In genomic region chr13:75566658-75567057, GRCh38 we compare ENCODE assay signal across 10 cellular contexts. TPM values are rescaled to one million over a fixed set of nuclear protein-coding genes. Genes with fewer than 3 reads are reported as not detected.
A peak's percentile ranks its signal among the peaks of the same experiment; 100 is the strongest.
DNase-seq lines count a peak whose midpoint lies in the region; ATAC-seq, FAIRE-seq and TF ChIP-seq lines count a peak whose summit lies in the region.
"Had no signal": no experiment of that assay in that cellular context is flagged by ENCODE, and none has a peak within 500 bp of the region (broad histone marks: within the 10 kb centered on the region; RNA-seq: fewer than 3 reads in every experiment).

No MANE protein-coding gene starts in this region.

- no peak overlapping the region for H4K8ac ChIP-seq in mesenchymal stem cell (ENCODE audit: low read length)

- H3K4me1 Mint-ChIP-seq in CD8-positive, alpha-beta memory T cell, result peaks cover 0 to 5% (median 0%) of the 10 kb centered on the region in 3 donors
- H3K4me1 Mint-ChIP-seq in natural killer cell treated with Interleukin-12 subunit alpha and Interleukin-12 subunit beta and Interleukin-15 and Interleukin-18, amount 100 ng/mL, for 72 hours (ENCODE audit: low read depth in 2 of 2), result no peaks in the 10 kb centered on the region

- no peaks in the 10 kb centered on the region for H3K4me1 ChIP-seq in DOHH2 (ENCODE audit: control insufficient read depth, low read length)
- no peaks in the 10 kb centered on the region for H3K4me1 ChIP-seq in mesenchymal stem cell (ENCODE audit: control insufficient read depth, insufficient read depth, low read depth, low read length)
- H3K4me1 ChIP-seq in CD8-positive, alpha-beta memory T cell (ENCODE audit: insufficient read depth, low read length), result no peaks in the 10 kb centered on the region

- no peak overlapping the region for H3K14ac ChIP-seq in mesenchymal stem cell (ENCODE audit: low read length in 2 of 2)

- no peaks in the 10 kb centered on the region for H3K79me2 ChIP-seq in DOHH2 (ENCODE audit: control insufficient read depth, low read length)

- H3F3A ChIP-seq in DOHH2 (ENCODE audit: control insufficient read depth, insufficient read depth), result peaks cover 6% of the 10 kb centered on the region; the same call in 1 of the 2 replicates

- H3K9me2 ChIP-seq in DOHH2 (replicated peaks; ENCODE audit: control insufficient read depth, low read length), result no peaks in the 10 kb centered on the region

- no peak overlapping the region for H2AFZ ChIP-seq in mesenchymal stem cell (ENCODE audit: low read depth, low read length)

- H3K4me2 ChIP-seq in DOHH2 (ENCODE audit: low read length), result no peak overlapping the region
- no peak overlapping the region for H3K4me2 ChIP-seq in mesenchymal stem cell (ENCODE audit: low read length, poor library complexity, severe bottlenecking)

- no peaks in the 10 kb centered on the region for H3K9me3 Mint-ChIP-seq in CD8-positive, alpha-beta memory T cell
- H3K9me3 Mint-ChIP-seq in natural killer cell treated with Interleukin-12 subunit alpha and Interleukin-12 subunit beta and Interleukin-15 and Interleukin-18, amount 100 ng/mL, for 72 hours, result no peaks in the 10 kb centered on the region
- H3K9me3 Mint-ChIP-seq: activated CD4-positive, alpha-beta T cell treated with anti-CD3 and anti-CD28 coated beads, Interleukin-2, amount 10 ng/mL, durations not matched to agents 24 days and 14 days had no signal

- peaks cover 7% of the 10 kb centered on the region for H3K79me1 ChIP-seq in mesenchymal stem cell (replicated peaks; ENCODE audit: low read length, poor library complexity, severe bottlenecking)

- H2BK12ac ChIP-seq in mesenchymal stem cell (ENCODE audit: low read length in 2 of 2), result no peak overlapping the region

- H3K36me3 ChIP-seq in DOHH2 (ENCODE audit: control insufficient read depth, low read length), result peaks cover 84% of the 10 kb centered on the region
- H3K36me3 ChIP-seq in mesenchymal stem cell (ENCODE audit: control insufficient read depth in 1 of 2, insufficient read depth in 2 of 2, low read depth in 1 of 2, low read length in 2 of 2), result peaks cover 8 to 71% of the 10 kb centered on the region in 2 experiments
- H3K36me3 ChIP-seq in CD8-positive, alpha-beta memory T cell (ENCODE audit: insufficient read depth, low read length), result peaks cover 15% of the 10 kb centered on the region

- H3K9ac ChIP-seq in mesenchymal stem cell (ENCODE audit: low read length), result peak overlapping the region; percentile 15

- peaks cover 6 to 65% (median 21%) of the 10 kb centered on the region in 3 donors for H3K36me3 Mint-ChIP-seq in CD8-positive, alpha-beta memory T cell
- H3K36me3 Mint-ChIP-seq in natural killer cell treated with Interleukin-12 subunit alpha and Interleukin-12 subunit beta and Interleukin-15 and Interleukin-18, amount 100 ng/mL, for 72 hours, result peaks cover 19% of the 10 kb centered on the region

- no peaks in the 10 kb centered on the region for H3K9me3 ChIP-seq in DOHH2 (ENCODE audit: control insufficient read depth, insufficient read depth, low read length)
- no peaks in the 10 kb centered on the region for H3K9me3 ChIP-seq in mesenchymal stem cell (ENCODE audit: control insufficient read depth, low read length)
- H3K9me3 ChIP-seq in CD8-positive, alpha-beta memory T cell (ENCODE audit: low read length), result no peaks in the 10 kb centered on the region

- POLR2A ChIA-PET in CD8-positive, alpha-beta memory T cell (lab: Charles Lee), result no interaction called here

- DNase-seq in HTR-8/SVneo (ENCODE audit: insufficient read length, low spot score) (peak; percentile 22), astrocyte of the spinal cord (ENCODE audit: low read depth, low spot score) (peak; percentile 67), mesenchymal stem cell (peak; percentile 49)
- DNase-seq in CD8-positive, alpha-beta memory T cell, result no peak
- DNase-seq in natural killer cell treated with Interleukin-12 subunit alpha and Interleukin-12 subunit beta and Interleukin-15 and Interleukin-18, amount 100 ng/mL, for 72 hours (ENCODE audit: low spot score), result no peak
- DNase-seq: activated CD4-positive, alpha-beta T cell treated with anti-CD3 and anti-CD28 coated beads, Interleukin-2, amount 10 ng/mL, durations not matched to agents 24 days and 14 days; right cardiac atrium had no signal

- in situ Hi-C loops in astrocyte of the spinal cord (cut with HindIII; ENCODE audit: low sequenced_read_pairs), result no loop called here

- H3K23ac ChIP-seq in mesenchymal stem cell (ENCODE audit: low read length in 2 of 2), result no peak overlapping the region

- H3K4me3 ChIP-seq in DOHH2 (ENCODE audit: low read length), result no peak overlapping the region
- H3K4me3 ChIP-seq in astrocyte of the spinal cord (ENCODE audit: low read depth, low read length), result no peak overlapping the region
- H3K4me3 ChIP-seq in mesenchymal stem cell (ENCODE audit: insufficient read depth in 1 of 2, low read depth in 1 of 2, low read length in 2 of 2), result no peak overlapping the region
- H3K4me3 ChIP-seq in CD8-positive, alpha-beta memory T cell (ENCODE audit: low read length), result no peak overlapping the region

- no peak overlapping the region for H2BK15ac ChIP-seq in mesenchymal stem cell (ENCODE audit: low read depth, poor library complexity, severe bottlenecking)

- H3K27me3 ChIP-seq in DOHH2 (ENCODE audit: control insufficient read depth, low read length) (no peaks in the 10 kb centered on the region), mesenchymal stem cell (ENCODE audit: control insufficient read depth in 1 of 2, insufficient read depth in 1 of 2, low read length in 2 of 2) (no peaks in the 10 kb centered on the region)
- no peaks in the 10 kb centered on the region for H3K27me3 ChIP-seq in CD8-positive, alpha-beta memory T cell (ENCODE audit: insufficient read depth, low read length, poor library complexity, severe bottlenecking)

- no peak for ATAC-seq in natural killer cell treated with Interleukin-12 subunit alpha and Interleukin-12 subunit beta and Interleukin-15 and Interleukin-18, amount 100 ng/mL, for 72 hours
- no peak for ATAC-seq in HG03139 (IDR thresholded peaks at IDR 0.05; ENCODE audit: unreplicated experiment)
- ATAC-seq in GM19463 (IDR thresholded peaks at IDR 0.05; ENCODE audit: unreplicated experiment), result no peak
- ATAC-seq: right cardiac atrium had no signal

- no peak overlapping the region for H2BK5ac ChIP-seq in mesenchymal stem cell (ENCODE audit: low read depth, low read length, poor library complexity, severe bottlenecking)

- CTCF ChIA-PET in CD8-positive, alpha-beta memory T cell (lab: Charles Lee), result no interaction called here

- no peak overlapping the region for H4K91ac ChIP-seq in mesenchymal stem cell (ENCODE audit: low read length)

- FAIRE-seq in HTR-8/SVneo (lab: Jason Lieb, UNC), result no peak

- H4K20me1 ChIP-seq in DOHH2 (ENCODE audit: control insufficient read depth, insufficient read depth, low read depth, low read length), result no peaks in the 10 kb centered on the region

- no peak overlapping the region for H3K27ac Mint-ChIP-seq in CD8-positive, alpha-beta memory T cell
- no peak overlapping the region for H3K27ac Mint-ChIP-seq in natural killer cell treated with Interleukin-12 subunit alpha and Interleukin-12 subunit beta and Interleukin-15 and Interleukin-18, amount 100 ng/mL, for 72 hours
- H3K27ac Mint-ChIP-seq: activated CD4-positive, alpha-beta T cell treated with anti-CD3 and anti-CD28 coated beads, Interleukin-2, amount 10 ng/mL, durations not matched to agents 24 days and 14 days had no signal

- TF ChIP-seq CTCF in DOHH2 (IDR thresholded peaks at IDR 0.05; ENCODE audit: low read depth, low read length, poor library complexity, severe bottlenecking), result peak; percentile 48
- TF ChIP-seq CTCF in astrocyte of the spinal cord (IDR thresholded peaks at IDR 0.05; ENCODE audit: low read depth, low read length), result peak; percentile 45

- H2BK120ac ChIP-seq in mesenchymal stem cell (ENCODE audit: low read depth, low read length), result no peak overlapping the region

- no peak overlapping the region for H2AK5ac ChIP-seq in mesenchymal stem cell (ENCODE audit: low read length, severe bottlenecking)

- H3K27me3 Mint-ChIP-seq in CD8-positive, alpha-beta memory T cell, result no peaks in the 10 kb centered on the region
- no peaks in the 10 kb centered on the region for H3K27me3 Mint-ChIP-seq in natural killer cell treated with Interleukin-12 subunit alpha and Interleukin-12 subunit beta and Interleukin-15 and Interleukin-18, amount 100 ng/mL, for 72 hours
- H3K27me3 Mint-ChIP-seq: activated CD4-positive, alpha-beta T cell treated with anti-CD3 and anti-CD28 coated beads, Interleukin-2, amount 10 ng/mL, durations not matched to agents 24 days and 14 days had no signal

- H3K4me3 Mint-ChIP-seq in CD8-positive, alpha-beta memory T cell, result no peak overlapping the region
- no peak overlapping the region for H3K4me3 Mint-ChIP-seq in natural killer cell treated with Interleukin-12 subunit alpha and Interleukin-12 subunit beta and Interleukin-15 and Interleukin-18, amount 100 ng/mL, for 72 hours
- H3K4me3 Mint-ChIP-seq: activated CD4-positive, alpha-beta T cell treated with anti-CD3 and anti-CD28 coated beads, Interleukin-2, amount 10 ng/mL, durations not matched to agents 24 days and 14 days had no signal

- no peak overlapping the region for H3K18ac ChIP-seq in mesenchymal stem cell (ENCODE audit: low read depth in 1 of 2, low read length in 2 of 2)

- H3K4ac ChIP-seq in mesenchymal stem cell (ENCODE audit: low read depth in 1 of 2, low read length in 2 of 2), result no peak overlapping the region

- H3K27ac ChIP-seq in DOHH2 (ENCODE audit: low read depth, low read length), result no peak overlapping the region
- H3K27ac ChIP-seq in mesenchymal stem cell (ENCODE audit: low read length, poor library complexity, severe bottlenecking), result no peak overlapping the region
- no peak overlapping the region for H3K27ac ChIP-seq in CD8-positive, alpha-beta memory T cell (ENCODE audit: low read depth, low read length)

RNA-seq across cellular contexts. Expression of gene UCHL3, which starts 17.1 kb away (rescaled TPM):
- polyA plus RNA-seq in mesenchymal stem cell (2013, experiment 1 of 2), result 46.6 TPM
- 50.5 TPM for polyA plus RNA-seq in mesenchymal stem cell (2013, experiment 2 of 2)
- 10 to 100 TPM; 37.1 to 38.3 TPM for total RNA-seq in CD8-positive, alpha-beta memory T cell
- polyA plus RNA-seq in CD8-positive, alpha-beta memory T cell, result 47.3 TPM
- total RNA-seq in natural killer cell treated with Interleukin-12 subunit alpha and Interleukin-12 subunit beta and Interleukin-15 and Interleukin-18, amount 100 ng/mL, for 72 hours, result 10 to 100 TPM; 34.3 to 41.5 TPM

RNA-seq across cellular contexts. Expression of gene COMMD6, which starts 29.0 kb away (rescaled TPM):
- polyA plus RNA-seq in mesenchymal stem cell (2013, experiment 1 of 2), result 298 TPM
- 293 TPM for polyA plus RNA-seq in mesenchymal stem cell (2013, experiment 2 of 2)
- total RNA-seq in CD8-positive, alpha-beta memory T cell, result 100 to 1,000 TPM; 107 to 125 TPM
- polyA plus RNA-seq in CD8-positive, alpha-beta memory T cell, result 573 TPM
- total RNA-seq in natural killer cell treated with Interleukin-12 subunit alpha and Interleukin-12 subunit beta and Interleukin-15 and Interleukin-18, amount 100 ng/mL, for 72 hours, result 10 to 100 TPM; 65.4 to 89.6 TPM

Comparison
In these comparisons a context has a peak if more than half of its experiments do, and no peak if none do; other contexts are left out.
1. DNase-seq: peak in HTR-8/SVneo (single experiment), astrocyte of the spinal cord (single experiment) and mesenchymal stem cell (single experiment); none in CD8-positive, alpha-beta memory T cell (0 of 5) and natural killer cell treated with Interleukin-12 subunit alpha and Interleukin-12 subunit beta and Interleukin-15 and Interleukin-18, amount 100 ng/mL, for 72 hours (single experiment).